Comparison of ENCODE assay signal across 1 cellular context in the genomic region with DNA sequence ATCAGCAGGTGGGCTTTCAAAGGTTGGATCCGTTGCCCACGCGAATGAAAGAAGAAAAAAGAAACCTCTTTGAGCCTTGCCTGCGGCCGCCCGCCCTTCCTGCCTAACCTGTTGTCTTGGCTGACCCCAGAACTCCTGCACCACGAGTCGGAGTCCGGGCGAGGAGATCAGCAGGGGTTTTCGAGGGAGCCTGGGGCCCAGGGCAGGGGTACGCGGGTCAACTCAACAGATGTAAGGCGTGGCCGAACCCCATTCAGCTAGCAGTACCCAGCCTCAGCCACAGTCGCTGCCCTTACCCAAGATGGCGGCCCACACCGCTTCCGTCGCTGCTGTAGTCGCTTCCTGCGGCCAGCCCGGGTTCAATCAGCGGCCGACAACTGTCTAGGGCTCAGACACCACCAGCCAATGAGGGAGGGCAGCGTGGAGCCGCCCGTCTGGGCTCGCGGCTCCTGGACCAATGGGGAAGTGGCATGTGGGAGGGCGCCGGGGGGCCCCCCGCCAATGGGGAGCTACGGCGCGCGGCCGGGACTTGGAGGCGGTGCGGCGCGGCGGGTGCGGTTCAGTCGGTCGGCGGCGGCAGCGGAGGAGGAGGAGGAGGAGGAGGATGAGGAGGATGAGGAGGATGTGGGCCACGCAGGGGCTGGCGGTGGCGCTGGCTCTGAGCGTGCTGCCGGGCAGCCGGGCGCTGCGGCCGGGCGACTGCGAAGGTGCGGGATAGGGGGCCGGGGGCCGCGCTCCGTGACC.
TF ChIP-seq lines count a peak whose summit lies in the region.

Gene MANF, plus strand, starts transcription at position 562 of the 744 bp plus-strand sequence. Its CDS starts 52 bp downstream, at position 614.

TF ChIP-seq in K562, 482 proteins besides CTCF, POLR2A, EP300 and RAD21 (continued from another document and continues in another):
- TF ChIP-seq, protein P1, sequence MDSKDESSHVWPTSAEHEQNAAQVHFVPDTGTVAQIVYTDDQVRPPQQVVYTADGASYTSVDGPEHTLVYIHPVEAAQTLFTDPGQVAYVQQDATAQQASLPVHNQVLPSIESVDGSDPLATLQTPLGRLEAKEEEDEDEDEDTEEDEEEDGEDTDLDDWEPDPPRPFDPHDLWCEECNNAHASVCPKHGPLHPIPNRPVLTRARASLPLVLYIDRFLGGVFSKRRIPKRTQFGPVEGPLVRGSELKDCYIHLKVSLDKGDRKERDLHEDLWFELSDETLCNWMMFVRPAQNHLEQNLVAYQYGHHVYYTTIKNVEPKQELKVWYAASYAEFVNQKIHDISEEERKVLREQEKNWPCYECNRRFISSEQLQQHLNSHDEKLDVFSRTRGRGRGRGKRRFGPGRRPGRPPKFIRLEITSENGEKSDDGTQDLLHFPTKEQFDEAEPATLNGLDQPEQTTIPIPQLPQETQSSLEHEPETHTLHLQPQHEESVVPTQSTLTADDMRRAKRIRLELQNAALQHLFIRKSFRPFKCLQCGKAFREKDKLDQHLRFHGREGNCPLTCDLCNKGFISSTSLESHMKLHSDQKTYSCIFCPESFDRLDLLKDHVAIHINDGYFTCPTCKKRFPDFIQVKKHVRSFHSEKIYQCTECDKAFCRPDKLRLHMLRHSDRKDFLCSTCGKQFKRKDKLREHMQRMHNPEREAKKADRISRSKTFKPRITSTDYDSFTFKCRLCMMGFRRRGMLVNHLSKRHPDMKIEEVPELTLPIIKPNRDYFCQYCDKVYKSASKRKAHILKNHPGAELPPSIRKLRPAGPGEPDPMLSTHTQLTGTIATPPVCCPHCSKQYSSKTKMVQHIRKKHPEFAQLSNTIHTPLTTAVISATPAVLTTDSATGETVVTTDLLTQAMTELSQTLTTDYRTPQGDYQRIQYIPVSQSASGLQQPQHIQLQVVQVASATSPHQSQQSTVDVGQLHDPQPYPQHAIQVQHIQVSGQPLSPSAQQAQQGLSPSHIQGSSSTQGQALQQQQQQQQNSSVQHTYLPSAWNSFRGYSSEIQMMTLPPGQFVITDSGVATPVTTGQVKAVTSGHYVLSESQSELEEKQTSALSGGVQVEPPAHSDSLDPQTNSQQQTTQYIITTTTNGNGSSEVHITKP (IDR thresholded peaks at IDR 0.05; ENCODE audit: partially characterized antibody) = no peak
- no peak for TF ChIP-seq ZNF445 (CRISPR knock-in tag; IDR thresholded peaks at IDR 0.05; ENCODE audit: low read depth)
- TF ChIP-seq BRF1 (IDR thresholded peaks at IDR 0.05; ENCODE audit: borderline replicate concordance, extremely low read depth, insufficient read length) = no peak
- TF ChIP-seq TBP (optimal IDR thresholded peaks at IDR 0.05; ENCODE audit: low read depth, low read length) = peak; percentile 92
- TF ChIP-seq MAFG (tag; conservative IDR thresholded peaks at IDR 0.05) = no peak
- TF ChIP-seq HDAC8 (tag; IDR thresholded peaks at IDR 0.05) = no peak
- no peak for TF ChIP-seq E2F1 (CRISPR knock-in tag; IDR thresholded peaks at IDR 0.05)
- no peak for TF ChIP-seq STAG1 (CRISPR knock-in tag; IDR thresholded peaks at IDR 0.05; ENCODE audit: borderline replicate concordance)
- TF ChIP-seq TCFL5 (CRISPR knock-in tag; conservative IDR thresholded peaks at IDR 0.05) = no peak
- no peak for TF ChIP-seq ARNT (IDR thresholded peaks at IDR 0.05)
- TF ChIP-seq SMAD2 (IDR thresholded peaks at IDR 0.05; ENCODE audit: low read depth, low read length) = no peak
- TF ChIP-seq MEF2D (tag; conservative IDR thresholded peaks at IDR 0.05; ENCODE audit: low read depth) = no peak
- TF ChIP-seq SMARCA4 (IDR thresholded peaks at IDR 0.05) = no peak
- no peak for TF ChIP-seq CBX3 (IDR thresholded peaks at IDR 0.05; ENCODE audit: borderline replicate concordance in 1 of 2, low read length in 2 of 2)
- no peak for TF ChIP-seq SOX6 (IDR thresholded peaks at IDR 0.05)
- TF ChIP-seq FOXA1 (IDR thresholded peaks at IDR 0.05; ENCODE audit: borderline replicate concordance) = no peak
- TF ChIP-seq C11orf30 (IDR thresholded peaks at IDR 0.05; ENCODE audit: low read depth) = peak; percentile 81
- TF ChIP-seq ZEB2 (IDR thresholded peaks at IDR 0.05) = no peak
- no peak for TF ChIP-seq MLX (CRISPR knock-in tag; conservative IDR thresholded peaks at IDR 0.05)
- no peak for TF ChIP-seq U2AF2 (optimal IDR thresholded peaks at IDR 0.05; ENCODE audit: low read depth, low read length)
- TF ChIP-seq RHOXF2B (CRISPR knock-in tag; conservative IDR thresholded peaks at IDR 0.05) = no peak
- no peak for TF ChIP-seq PHF21A (IDR thresholded peaks at IDR 0.05; ENCODE audit: borderline replicate concordance, low read depth)
- TF ChIP-seq EGR1 (conservative IDR thresholded peaks at IDR 0.05) = peak; percentile 80
- TF ChIP-seq BCLAF1 (IDR thresholded peaks at IDR 0.05; ENCODE audit: borderline replicate concordance in 1 of 2, control insufficient read depth in 1 of 2, low read depth in 2 of 2, low read length in 1 of 2) = no peak
- no peak for TF ChIP-seq IFI16 (CRISPR knock-in tag; IDR thresholded peaks at IDR 0.05)
- peak; percentile 91; the same call in 1 of the 2 replicates for TF ChIP-seq PHF8 (IDR thresholded peaks at IDR 0.05; ENCODE audit: borderline replicate concordance, low read length)
- TF ChIP-seq PCBP1 (IDR thresholded peaks at IDR 0.05; ENCODE audit: low read depth, low read length, poor library complexity, severe bottlenecking) = peak; percentile 92
- TF ChIP-seq RB1 (IDR thresholded peaks at IDR 0.05; ENCODE audit: low read depth) = no peak; the same call in 1 of the 2 replicates
- TF ChIP-seq MTA2 (IDR thresholded peaks at IDR 0.05; ENCODE audit: low read depth) = no peak
- no peak for TF ChIP-seq KLF10 (CRISPR knock-in tag; IDR thresholded peaks at IDR 0.05)
- no peak for TF ChIP-seq MCM3 (IDR thresholded peaks at IDR 0.05)
- no peak for TF ChIP-seq ZNF217 (CRISPR knock-in tag; IDR thresholded peaks at IDR 0.05)
- TF ChIP-seq ZKSCAN1 (IDR thresholded peaks at IDR 0.05; ENCODE audit: low read depth, low read length) = no peak
- TF ChIP-seq HDAC3 (IDR thresholded peaks at IDR 0.05; ENCODE audit: borderline replicate concordance, partially characterized antibody) = no peak
- TF ChIP-seq CREBBP (IDR thresholded peaks at IDR 0.05; ENCODE audit: low read depth, low read length) = no peak
- no peak for TF ChIP-seq JUN (IDR thresholded peaks at IDR 0.05; ENCODE audit: borderline replicate concordance, low read depth, low read length)
- TF ChIP-seq JUN (CRISPR knock-in tag; IDR thresholded peaks at IDR 0.05; ENCODE audit: borderline replicate concordance) = no peak
- no peak for TF ChIP-seq ZNF124 (CRISPR knock-in tag; IDR thresholded peaks at IDR 0.05)
- no peak for TF ChIP-seq DPF2 (IDR thresholded peaks at IDR 0.05)
- TF ChIP-seq ZNF592 (IDR thresholded peaks at IDR 0.05) = no peak
- TF ChIP-seq USF1 (CRISPR knock-in tag; IDR thresholded peaks at IDR 0.05) = no peak
- no peak for TF ChIP-seq TEAD2 (tag; IDR thresholded peaks at IDR 0.05)
- TF ChIP-seq, protein P2, sequence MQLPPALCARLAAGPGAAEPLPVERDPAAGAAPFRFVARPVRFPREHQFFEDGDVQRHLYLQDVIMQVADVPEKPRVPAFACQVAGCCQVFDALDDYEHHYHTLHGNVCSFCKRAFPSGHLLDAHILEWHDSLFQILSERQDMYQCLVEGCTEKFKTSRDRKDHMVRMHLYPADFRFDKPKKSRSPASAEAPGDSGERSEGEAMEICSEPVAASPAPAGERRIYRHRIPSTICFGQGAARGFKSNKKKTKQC (CRISPR knock-in tag; IDR thresholded peaks at IDR 0.05) = 0 out of 2 replicates have a peak, but pooled peaks have one; percentile 44
- TF ChIP-seq DNMT1 (IDR thresholded peaks at IDR 0.05) = no peak
- TF ChIP-seq, protein P3, sequence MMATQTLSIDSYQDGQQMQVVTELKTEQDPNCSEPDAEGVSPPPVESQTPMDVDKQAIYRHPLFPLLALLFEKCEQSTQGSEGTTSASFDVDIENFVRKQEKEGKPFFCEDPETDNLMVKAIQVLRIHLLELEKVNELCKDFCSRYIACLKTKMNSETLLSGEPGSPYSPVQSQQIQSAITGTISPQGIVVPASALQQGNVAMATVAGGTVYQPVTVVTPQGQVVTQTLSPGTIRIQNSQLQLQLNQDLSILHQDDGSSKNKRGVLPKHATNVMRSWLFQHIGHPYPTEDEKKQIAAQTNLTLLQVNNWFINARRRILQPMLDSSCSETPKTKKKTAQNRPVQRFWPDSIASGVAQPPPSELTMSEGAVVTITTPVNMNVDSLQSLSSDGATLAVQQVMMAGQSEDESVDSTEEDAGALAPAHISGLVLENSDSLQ (IDR thresholded peaks at IDR 0.05) = peak; percentile 72
- no peak for TF ChIP-seq ZNF408 (CRISPR knock-in tag; IDR thresholded peaks at IDR 0.05; ENCODE audit: low read depth)
- TF ChIP-seq PTTG1 (tag; IDR thresholded peaks at IDR 0.05; ENCODE audit: low read depth) = no peak
- no peak for TF ChIP-seq LARP7 (IDR thresholded peaks at IDR 0.05)
- TF ChIP-seq ZNF398 (CRISPR knock-in tag; IDR thresholded peaks at IDR 0.05) = no peak
- TF ChIP-seq SRSF7 (optimal IDR thresholded peaks at IDR 0.05; ENCODE audit: low read depth, low read length) = peak; percentile 83
